ENCODE assay signal across 20 cellular contexts in genomic region chr1:3245344-3245743, GRCh38.
"Had no signal": no experiment of that assay in that cellular context is flagged by ENCODE, and none has a peak within 500 bp of the region (broad histone marks: within the 10 kb centered on the region; RNA-seq: fewer than 3 reads in every experiment).

No MANE protein-coding gene starts in this region.

- ATAC-seq: effector memory CD8-positive, alpha-beta T cell; left ventricle myocardium superior; lower lobe of right lung; naive thymus-derived CD8-positive, alpha-beta T cell; psoas muscle; sciatic nerve; stimulated activated naive CD8-positive, alpha-beta T cell treated with anti-CD3 and anti-CD28 coated beads, Interleukin-15, amount 100 ng/mL, for 72 hours had no signal

- H3K27ac ChIP-seq: esophagus squamous epithelium, lower lobe of right lung, psoas muscle, tibial artery had no signal

- H3K27ac Mint-ChIP-seq: effector memory CD8-positive, alpha-beta T cell; naive thymus-derived CD8-positive, alpha-beta T cell had no signal

- H3K36me3 Mint-ChIP-seq: naive thymus-derived CD8-positive, alpha-beta T cell; type B pancreatic cell had no signal

- FAIRE-seq: endometrium, keratinocyte had no signal

- H3K36me3 ChIP-seq: esophagus squamous epithelium, lower lobe of right lung had no signal

- H3K4me2 ChIP-seq: smooth muscle cell had no signal

- H3K9me3 Mint-ChIP-seq: effector memory CD8-positive, alpha-beta T cell; naive thymus-derived CD8-positive, alpha-beta T cell; stimulated activated naive CD8-positive, alpha-beta T cell treated with anti-CD3 and anti-CD28 coated beads, Interleukin-15, amount 100 ng/mL, for 72 hours; type B pancreatic cell had no signal

- H3K4me3 ChIP-seq: esophagus squamous epithelium, lower lobe of right lung, psoas muscle, smooth muscle cell, tibial artery had no signal

- DNase-seq: cortex of kidney; effector memory CD8-positive, alpha-beta T cell; esophagus squamous epithelium; foreskin melanocyte; left ventricle myocardium superior; lower lobe of right lung; naive thymus-derived CD8-positive, alpha-beta T cell; psoas muscle; stimulated activated CD4-positive, alpha-beta T cell treated with anti-CD3 and anti-CD28 coated beads, Interleukin-12 subunit alpha, Interleukin-12 subunit beta, amount 100 ng/mL, for 4 hours; stimulated activated CD4-positive, alpha-beta T cell treated with anti-CD3 and anti-CD28 coated beads, Interleukin-1b, Interleukin-23, amount 100 ng/mL, for 48 hours; stimulated activated CD4-positive, alpha-beta T cell treated with anti-CD3 and anti-CD28 coated beads, Interleukin-4, amount 100 ng/mL, for 1 hour; stimulated activated CD8-positive, alpha-beta memory T cell treated with anti-CD3 and anti-CD28 coated beads, Interleukin-4, amount 100 ng/mL, for 48 hours; stimulated activated naive CD4-positive, alpha-beta T cell; stimulated activated naive CD8-positive, alpha-beta T cell treated with anti-CD3 and anti-CD28 coated beads, Interleukin-15, amount 100 ng/mL, for 72 hours; tibial artery had no signal

- H3K9me3 ChIP-seq: esophagus squamous epithelium, lower lobe of right lung, psoas muscle, tibial artery had no signal

- H3K4me1 ChIP-seq: psoas muscle had no signal

- H3K4me1 Mint-ChIP-seq: naive thymus-derived CD8-positive, alpha-beta T cell; stimulated activated naive CD8-positive, alpha-beta T cell treated with anti-CD3 and anti-CD28 coated beads, Interleukin-15, amount 100 ng/mL, for 72 hours had no signal

- H3K4me3 Mint-ChIP-seq: effector memory CD8-positive, alpha-beta T cell; naive thymus-derived CD8-positive, alpha-beta T cell; stimulated activated naive CD8-positive, alpha-beta T cell treated with anti-CD3 and anti-CD28 coated beads, Interleukin-15, amount 100 ng/mL, for 72 hours had no signal

- H3K27me3 ChIP-seq: tibial artery had no signal
